14 cellular contexts compared by ENCODE assay signal in genomic region chr17:18634550-18635263, GRCh38. TPM values are rescaled to one million over a fixed set of nuclear protein-coding genes. Genes with fewer than 3 reads are reported as not detected.
DNase-seq lines count a peak whose midpoint lies in the region; ATAC-seq and TF ChIP-seq lines count a peak whose summit lies in the region.
"Not testable (repeated sequence)": the region's sequence is repeated elsewhere in the genome, so short reads cannot be mapped to it uniquely, and the experiment has no call there.
"Had no signal": no experiment of that assay in that cellular context is flagged by ENCODE, and none has a peak within 500 bp of the region (broad histone marks: within the 10 kb centered on the region; RNA-seq: fewer than 3 reads in every experiment).

No MANE protein-coding gene starts in this region.

- DNase-seq in CD14-positive monocyte (ENCODE audit: low spot score) = peak; percentile 48
- DNase-seq in activated CD8-positive, alpha-beta T cell treated with anti-CD3 and anti-CD28 coated beads, Interleukin-2, amount 10 ng/mL, durations not matched to agents 7 days and 5 days; body of pancreas; fibroblast of villous mesenchyme (ENCODE audit: low read depth); kidney epithelial cell (ENCODE audit: low read depth); progenitor cell of endocrine pancreas (ENCODE audit: low spot score, unreplicated experiment); thoracic aorta (ENCODE audit: low spot score): not testable (repeated sequence)

- H3K4me3 ChIP-seq in HUES64 (ENCODE audit: low read length) = peak overlapping the region; percentile 43
- not testable (repeated sequence) for H3K4me3 ChIP-seq in body of pancreas
- H3K4me3 ChIP-seq in fibroblast of villous mesenchyme (ENCODE audit: low read depth, low read length) = peak overlapping the region; percentile 29
- H3K4me3 ChIP-seq in kidney epithelial cell (ENCODE audit: low read depth, low read length) = peak overlapping the region; percentile 17
- H3K4me3 ChIP-seq in thoracic aorta = peak overlapping the region; percentile 38

- 10% methylated on average over 54 of the region's 56 CpGs for WGBS in HUES64
- WGBS in body of pancreas, 2 donors = 8 to 12% methylated on average over 13 to 29 of the region's 56 CpGs

- H3K27ac ChIP-seq in HUES64 (ENCODE audit: low read depth, low read length); body of pancreas; thoracic aorta: not testable (repeated sequence)

- POLR2A ChIA-PET in activated CD8-positive, alpha-beta T cell treated with anti-CD3 and anti-CD28 coated beads, Interleukin-2, amount 10 ng/mL, durations not matched to agents 7 days and 5 days (lab: Charles Lee) = not testable (repeated sequence)

- not testable (repeated sequence) for TF ChIP-seq POLR2A in body of pancreas (IDR thresholded peaks at IDR 0.05)

- intact Hi-C loops in CD14-positive monocyte (cut with micrococcal nuclease); body of pancreas (cut with DNase I): not testable (repeated sequence)

- TF ChIP-seq CTCF in CD14-positive monocyte (IDR thresholded peaks at IDR 0.05); body of pancreas (IDR thresholded peaks at IDR 0.05); fibroblast of villous mesenchyme (IDR thresholded peaks at IDR 0.05; ENCODE audit: insufficient read depth, low read depth, low read length); kidney epithelial cell (IDR thresholded peaks at IDR 0.05; ENCODE audit: insufficient read depth, low read length, poor library complexity, severe bottlenecking); progenitor cell of endocrine pancreas (IDR thresholded peaks at IDR 0.05; ENCODE audit: unreplicated experiment); thoracic aorta (IDR thresholded peaks at IDR 0.05): not testable (repeated sequence)

- peak overlapping the region; percentile 37 to 84 for H3K4me3 Mint-ChIP-seq in CD14-positive monocyte
- not testable (repeated sequence) for H3K4me3 Mint-ChIP-seq in activated CD8-positive, alpha-beta T cell treated with anti-CD3 and anti-CD28 coated beads, Interleukin-2, amount 10 ng/mL, durations not matched to agents 7 days and 5 days
- peak overlapping the region; percentile 42 for H3K4me3 Mint-ChIP-seq in progenitor cell of endocrine pancreas (ENCODE audit: low read depth)

- H3K27me3 ChIP-seq in HUES64 (ENCODE audit: insufficient read depth, low read length) = peaks cover 15% of the 10 kb centered on the region
- not testable (repeated sequence) for H3K27me3 ChIP-seq in body of pancreas; kidney epithelial cell (ENCODE audit: control insufficient read depth, insufficient read depth, low read length); thoracic aorta (replicated peaks; ENCODE audit: insufficient read depth)

- not testable (repeated sequence) for H3K9me3 Mint-ChIP-seq in CD14-positive monocyte; activated CD8-positive, alpha-beta T cell treated with anti-CD3 and anti-CD28 coated beads, Interleukin-2, amount 10 ng/mL, durations not matched to agents 7 days and 5 days (ENCODE audit: insufficient read depth); progenitor cell of endocrine pancreas (ENCODE audit: low read depth)

- CTCF ChIA-PET in activated CD8-positive, alpha-beta T cell treated with anti-CD3 and anti-CD28 coated beads, Interleukin-2, amount 10 ng/mL, durations not matched to agents 7 days and 5 days (lab: Charles Lee) = not testable (repeated sequence)

- not testable (repeated sequence) for H3K4me1 Mint-ChIP-seq in CD14-positive monocyte; activated CD8-positive, alpha-beta T cell treated with anti-CD3 and anti-CD28 coated beads, Interleukin-2, amount 10 ng/mL, durations not matched to agents 7 days and 5 days (ENCODE audit: low read depth); progenitor cell of endocrine pancreas (ENCODE audit: low read depth)

- H3K9me3 ChIP-seq in HUES64 (ENCODE audit: insufficient read depth, low read depth, low read length); body of pancreas; thoracic aorta: not testable (repeated sequence)

- H3K27me3 Mint-ChIP-seq in CD14-positive monocyte (ENCODE audit: low read depth in 3 of 3) (peaks cover 25 to 38% (median 27%) of the 10 kb centered on the region in 3 donors), progenitor cell of endocrine pancreas (peaks cover 17% of the 10 kb centered on the region)
- H3K27me3 Mint-ChIP-seq in activated CD8-positive, alpha-beta T cell treated with anti-CD3 and anti-CD28 coated beads, Interleukin-2, amount 10 ng/mL, durations not matched to agents 7 days and 5 days (ENCODE audit: low read depth) = peaks cover 13% of the 10 kb centered on the region

- not testable (repeated sequence) for H3K9ac ChIP-seq in HUES64 (ENCODE audit: low read depth, low read length)

- not testable (repeated sequence) for H3K4me1 ChIP-seq in HUES64 (ENCODE audit: insufficient read depth, low read length); body of pancreas; thoracic aorta (ENCODE audit: control insufficient read depth in 1 of 2, low read depth in 2 of 2)

- ATAC-seq in activated CD8-positive, alpha-beta T cell treated with anti-CD3 and anti-CD28 coated beads, Interleukin-2, amount 10 ng/mL, durations not matched to agents 7 days and 5 days = peak; percentile 23
- ATAC-seq in body of pancreas = peak; percentile 21
- ATAC-seq in thoracic aorta (ENCODE audit: insufficient number of reproducible peaks, low FRiP score, low read depth) = not testable (repeated sequence)

- H3K36me3 ChIP-seq in HUES64 (ENCODE audit: insufficient read depth, low read length); body of pancreas (replicated peaks in 1 of 2; ENCODE audit: insufficient read depth in 1 of 2, low read depth in 2 of 2); kidney epithelial cell (ENCODE audit: control insufficient read depth, insufficient read depth, low read length); thoracic aorta: not testable (repeated sequence)

- H3K27ac Mint-ChIP-seq in CD14-positive monocyte; activated CD8-positive, alpha-beta T cell treated with anti-CD3 and anti-CD28 coated beads, Interleukin-2, amount 10 ng/mL, durations not matched to agents 7 days and 5 days; progenitor cell of endocrine pancreas: not testable (repeated sequence)

- H3K36me3 Mint-ChIP-seq in CD14-positive monocyte; activated CD8-positive, alpha-beta T cell treated with anti-CD3 and anti-CD28 coated beads, Interleukin-2, amount 10 ng/mL, durations not matched to agents 7 days and 5 days (ENCODE audit: low read depth); progenitor cell of endocrine pancreas (ENCODE audit: insufficient read depth): not testable (repeated sequence)

RNA-seq across cellular contexts. Expression of gene TBC1D28, which starts 9.5 kb away (rescaled TPM):
- polyA plus RNA-seq in CD14-positive monocyte = not detected
- not detected for polyA plus RNA-seq in HUES64 (2013, experiment 1 of 2)
- polyA plus RNA-seq in HUES64 (2013, experiment 2 of 2) = not detected
- total RNA-seq in activated CD8-positive, alpha-beta T cell treated with anti-CD3 and anti-CD28 coated beads, Interleukin-2, amount 10 ng/mL, durations not matched to agents 7 days and 5 days = not detected
- total RNA-seq in body of pancreas = not detected
- not detected in 2 replicates for total RNA-seq in fibroblast of villous mesenchyme
- not detected in 2 replicates for total RNA-seq in kidney epithelial cell
- 0.14 and 0.16 TPM in 2 replicates for total RNA-seq in progenitor cell of endocrine pancreas
- not detected for total RNA-seq in thoracic aorta
- total RNA-seq: heart left ventricle, left lobe of liver, myocyte, right lobe of liver, RPMI7951, ureter had no signal
- polyA plus RNA-seq: heart left ventricle had no signal

RNA-seq across cellular contexts. Expression of gene FOXO3B, which starts 47.4 kb away (rescaled TPM):
- polyA plus RNA-seq in CD14-positive monocyte = not detected
- polyA plus RNA-seq in HUES64 (2013, experiment 1 of 2) = 8.3 TPM
- polyA plus RNA-seq in HUES64 (2013, experiment 2 of 2) = 7.5 TPM
- total RNA-seq in activated CD8-positive, alpha-beta T cell treated with anti-CD3 and anti-CD28 coated beads, Interleukin-2, amount 10 ng/mL, durations not matched to agents 7 days and 5 days = 1 to 10 TPM; 4.4 to 5.8 TPM
- total RNA-seq in body of pancreas (10 to 100 TPM in 1 of 2 donors, 1 to 10 TPM in 1; 4.9 to 10.2 TPM), fibroblast of villous mesenchyme (5.2 and 6.8 TPM in 2 replicates), kidney epithelial cell (18.2 and 18.6 TPM in 2 replicates), progenitor cell of endocrine pancreas (19.3 and 20.4 TPM in 2 replicates), thoracic aorta (10 to 100 TPM in 1 of 2 donors, 1 to 10 TPM in 1; 9.9 to 21.1 TPM)
